ENCODE assay signal across 14 cellular contexts in the genomic region with DNA sequence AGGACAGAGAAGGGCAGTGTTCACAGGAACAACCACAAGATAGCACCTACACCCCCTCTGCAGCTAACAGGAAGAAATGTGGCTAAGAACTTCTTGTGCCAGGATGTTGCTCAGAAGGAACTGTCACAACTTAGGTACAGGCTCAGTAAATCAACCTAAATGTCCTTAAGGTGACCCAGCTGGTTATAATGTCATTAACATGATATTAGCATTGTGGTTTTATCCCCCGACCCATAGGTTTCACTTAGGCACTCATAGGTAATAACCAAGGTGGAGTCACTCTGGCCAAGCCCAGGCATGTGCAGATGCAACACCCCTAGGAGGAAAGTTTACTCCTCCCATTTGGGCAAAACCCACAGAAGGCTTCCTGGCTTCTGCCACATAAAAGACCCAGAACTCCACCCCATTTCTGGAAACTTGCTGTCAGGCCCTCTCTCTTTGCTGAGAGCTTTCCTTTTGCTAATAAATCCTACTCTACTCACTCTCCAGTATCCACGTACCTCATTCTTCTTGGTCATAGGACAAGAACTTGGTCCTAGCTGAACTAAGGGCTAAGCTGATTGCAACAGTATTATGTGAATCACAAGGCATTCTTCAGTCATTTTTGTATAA.
DNase-seq lines count a peak whose midpoint lies in the region; ATAC-seq, FAIRE-seq and TF ChIP-seq lines count a peak whose summit lies in the region.
"Had no signal": no experiment of that assay in that cellular context is flagged by ENCODE, and none has a peak within 500 bp of the region (broad histone marks: within the 10 kb centered on the region; RNA-seq: fewer than 3 reads in every experiment).

No MANE protein-coding gene starts in this region.

- H3K9ac ChIP-seq in keratinocyte (ENCODE audit: control insufficient read depth, extremely low read depth, insufficient read depth, low read length), result no peak overlapping the region

- no peaks in the 10 kb centered on the region for H3K79me2 ChIP-seq in keratinocyte (ENCODE audit: control insufficient read depth, insufficient read depth, low read length)

- peaks cover 4% of the 10 kb centered on the region for H3K9me3 ChIP-seq in CD4-positive, alpha-beta T cell (ENCODE audit: control insufficient read depth, low read length)
- H3K9me3 ChIP-seq in HEK293 (ENCODE audit: control insufficient read depth, insufficient read depth, low read depth, low read length), result no peaks in the 10 kb centered on the region
- peaks cover 3% of the 10 kb centered on the region for H3K9me3 ChIP-seq in keratinocyte (ENCODE audit: control insufficient read depth, low read depth, low read length)
- H3K9me3 ChIP-seq: pancreas had no signal

- H3K27ac ChIP-seq in CD4-positive, alpha-beta T cell (ENCODE audit: low read depth, low read length), result no peak overlapping the region
- H3K27ac ChIP-seq in HEK293 (ENCODE audit: extremely low read depth, low read depth, low read length) (no peak overlapping the region), keratinocyte (ENCODE audit: control insufficient read depth, insufficient read depth, low read length) (peak overlapping the region; percentile 57)
- H3K27ac ChIP-seq: pancreas had no signal

- TF ChIP-seq POLR2A in H54 (IDR thresholded peaks at IDR 0.05; ENCODE audit: low read depth, low read length), result no peak

- H3K4me1 ChIP-seq in HEK293 (ENCODE audit: control insufficient read depth, insufficient read depth, low read length) (no peaks in the 10 kb centered on the region), keratinocyte (ENCODE audit: control insufficient read depth, extremely low read depth, insufficient read depth, low read length) (peaks cover 8% of the 10 kb centered on the region)
- H3K4me1 ChIP-seq: pancreas had no signal

- no peaks in the 10 kb centered on the region for H3K36me3 ChIP-seq in HEK293 (ENCODE audit: control insufficient read depth in 2 of 2, insufficient read depth in 1 of 2, low read length in 2 of 2)
- no peaks in the 10 kb centered on the region for H3K36me3 ChIP-seq in keratinocyte (ENCODE audit: control insufficient read depth in 2 of 2, extremely low read depth in 1 of 2, insufficient read depth in 2 of 2, low read length in 2 of 2)
- H3K36me3 ChIP-seq: pancreas had no signal

- no peak overlapping the region for H3K4me3 ChIP-seq in HEK293 (ENCODE audit: low read depth, low read length)
- no peak overlapping the region for H3K4me3 ChIP-seq in keratinocyte (ENCODE audit: control insufficient read depth in 2 of 3, extremely low read depth in 1 of 3, insufficient read depth in 2 of 3, low read depth in 1 of 3, low read length in 3 of 3)
- H3K4me3 ChIP-seq: lung, pancreas had no signal

- H3K27ac Mint-ChIP-seq in CD4-positive, alpha-beta T cell, result peak overlapping the region; percentile 72
- H3K27ac Mint-ChIP-seq: CD14-positive monocyte, WTC11 had no signal

- H3K9me1 ChIP-seq in keratinocyte (ENCODE audit: control insufficient read depth, extremely low read depth, insufficient read depth, low read length), result no peaks in the 10 kb centered on the region

- peak overlapping the region; percentile 67 for H2AFZ ChIP-seq in keratinocyte (ENCODE audit: control insufficient read depth, low read length)

- intact Hi-C loops in CD4-positive, alpha-beta T cell (cut with DNase I, micrococcal nuclease), result no loop called here

- no peaks in the 10 kb centered on the region for H3K27me3 Mint-ChIP-seq in CD4-positive, alpha-beta T cell
- H3K27me3 Mint-ChIP-seq in activated T-cell treated with anti-CD3 and anti-CD28 coated beads, Interleukin-2, amount 50 U/mL, for 4 hours (ENCODE audit: low read depth), result no peaks in the 10 kb centered on the region

- peak overlapping the region; percentile 40 for H3K4me2 ChIP-seq in keratinocyte (ENCODE audit: control insufficient read depth, extremely low read depth, insufficient read depth, low read depth, low read length)

- dilution Hi-C loops in keratinocyte (cut with MboI; ENCODE audit: extremely low pct_ligation_motif_present, low sequenced_read_pairs), result no loop called here

- FAIRE-seq in keratinocyte (lab: Jason Lieb, UNC) (peak; percentile 57), H54 (lab: Jason Lieb, UNC) (no peak)
- FAIRE-seq: pancreas had no signal

- no peaks in the 10 kb centered on the region for H4K20me1 ChIP-seq in keratinocyte (ENCODE audit: control insufficient read depth, extremely low read depth, insufficient read depth, low read length)

- peaks cover 42% of the 10 kb centered on the region for H3K4me1 Mint-ChIP-seq in CD4-positive, alpha-beta T cell (ENCODE audit: low read depth)
- H3K4me1 Mint-ChIP-seq in activated T-cell treated with anti-CD3 and anti-CD28 coated beads, Interleukin-2, amount 50 U/mL, for 4 hours (ENCODE audit: low read depth), result peaks cover 5% of the 10 kb centered on the region
- H3K4me1 Mint-ChIP-seq: CD14-positive monocyte had no signal

- POLR2A ChIA-PET in CD4-positive, alpha-beta T cell (lab: Charles Lee), result interaction anchor here (0.5 to 1.2 kb wide), 6 partner anchors 17 to 210 kb away, joined by 3 read pairs; no protein-coding TSS in a partner anchor
- POLR2A ChIA-PET in HEK293 (lab: Yijun Ruan, JAX), result no interaction called here

- H3K9me3 Mint-ChIP-seq in CD4-positive, alpha-beta T cell, result no peaks in the 10 kb centered on the region
- H3K9me3 Mint-ChIP-seq in activated T-cell treated with anti-CD3 and anti-CD28 coated beads, Interleukin-2, amount 50 U/mL, for 4 hours, result peaks cover 19% of the 10 kb centered on the region

- ATAC-seq in CD4-positive, alpha-beta T cell (ENCODE audit: poor library complexity), result peak; percentile 85
- peak; percentile 52 to 69 for ATAC-seq in activated T-cell treated with anti-CD3 and anti-CD28 coated beads, Interleukin-2, amount 50 U/mL, for 4 hours
- ATAC-seq in GM18498 (IDR thresholded peaks at IDR 0.05; ENCODE audit: unreplicated experiment), result no peak
- no peak for ATAC-seq in GM21717 (IDR thresholded peaks at IDR 0.05; ENCODE audit: unreplicated experiment)
- no peak for ATAC-seq in HG03378 (IDR thresholded peaks at IDR 0.05; ENCODE audit: unreplicated experiment)
- ATAC-seq: pancreas, WTC11 had no signal

- no peaks in the 10 kb centered on the region for H3K36me3 Mint-ChIP-seq in CD4-positive, alpha-beta T cell (ENCODE audit: low read depth)
- H3K36me3 Mint-ChIP-seq in activated T-cell treated with anti-CD3 and anti-CD28 coated beads, Interleukin-2, amount 50 U/mL, for 4 hours (ENCODE audit: insufficient read depth), result no peaks in the 10 kb centered on the region
- H3K36me3 Mint-ChIP-seq: CD14-positive monocyte had no signal

- H3K27me3 ChIP-seq in CD4-positive, alpha-beta T cell (ENCODE audit: control insufficient read depth, insufficient read depth, low read length), result no peaks in the 10 kb centered on the region
- no peaks in the 10 kb centered on the region for H3K27me3 ChIP-seq in keratinocyte (ENCODE audit: control insufficient read depth, extremely low read depth, insufficient read depth, low read length)
- H3K27me3 ChIP-seq: pancreas had no signal

- DNase-seq in CD4-positive, alpha-beta T cell, result peak in 6 of 10 experiments; percentile 1 to 33 (median 12)
- DNase-seq in activated T-cell treated with anti-CD3 and anti-CD28 coated beads, Interleukin-2, amount 50 U/mL, for 4 hours, result peak; percentile 12
- DNase-seq in keratinocyte (ENCODE audit: low read depth, low spot score), result peak; percentile 67
- no peak for DNase-seq in H54 (ENCODE audit: insufficient read length, low spot score)
- DNase-seq: NCI-H1417, NCI-H526 treated with DMSO at 0.1 percent for 48 hours, pancreas had no signal

- H3K4me3 Mint-ChIP-seq in CD4-positive, alpha-beta T cell, result peak overlapping the region; percentile 72
- no peak overlapping the region for H3K4me3 Mint-ChIP-seq in activated T-cell treated with anti-CD3 and anti-CD28 coated beads, Interleukin-2, amount 50 U/mL, for 4 hours
- H3K4me3 Mint-ChIP-seq: CD14-positive monocyte, WTC11 had no signal

- no peak for TF ChIP-seq CTCF in CD4-positive, alpha-beta T cell (IDR thresholded peaks at IDR 0.05)
- no peak for TF ChIP-seq CTCF in HEK293 (tag by site-specific recombination; IDR thresholded peaks at IDR 0.05)
- no peak for TF ChIP-seq CTCF in keratinocyte (optimal IDR thresholded peaks at IDR 0.05 in 1 of 3, IDR thresholded peaks at IDR 0.05 in 1 of 3, conservative IDR thresholded peaks at IDR 0.05 in 1 of 3; ENCODE audit: extremely low read depth in 1 of 3, insufficient read depth in 2 of 3, low read length in 3 of 3)

- CTCF ChIA-PET in CD4-positive, alpha-beta T cell (lab: Charles Lee), result no interaction called here
- CTCF ChIA-PET in HEK293 (lab: Yijun Ruan, JAX), result no interaction called here

TF ChIP-seq in HEK293, 187 proteins besides CTCF, POLR2A, EP300 and RAD21:
- no peak for TF ChIP-seq HOXC10 (CRISPR knock-in tag; IDR thresholded peaks at IDR 0.05)
- peak; percentile 40 for TF ChIP-seq SETDB1 (IDR thresholded peaks at IDR 0.05; ENCODE audit: insufficient read length, low read length)
- TF ChIP-seq TRIM28 (IDR thresholded peaks at IDR 0.05; ENCODE audit: borderline replicate concordance, low read length), result peak; percentile 38; the same call in 1 of the 2 replicates
- no peak for TF ChIP-seq ZNF776 (tag by site-specific recombination; IDR thresholded peaks at IDR 0.05; ENCODE audit: borderline replicate concordance)
- no peak for TF ChIP-seq ZNF10 (tag by site-specific recombination; IDR thresholded peaks at IDR 0.05)
- TF ChIP-seq ZNF239 (tag by site-specific recombination; IDR thresholded peaks at IDR 0.05), result no peak

Comparison
In these comparisons a context has a peak if more than half of its experiments do, and no peak if none do; other contexts are left out.
1. ATAC-seq: peak in CD4-positive, alpha-beta T cell (single experiment) and activated T-cell treated with anti-CD3 and anti-CD28 coated beads, Interleukin-2, amount 50 U/mL, for 4 hours (2 of 2); none in GM18498 (single experiment), GM21717 (single experiment) and HG03378 (single experiment).